Comparison of ENCODE assay signal across 14 cellular contexts in genomic region chr7:81534446-81534845, GRCh38.
DNase-seq lines count a peak whose midpoint lies in the region; ATAC-seq and TF ChIP-seq lines count a peak whose summit lies in the region.
"Had no signal": no experiment of that assay in that cellular context is flagged by ENCODE, and none has a peak within 500 bp of the region (broad histone marks: within the 10 kb centered on the region; RNA-seq: fewer than 3 reads in every experiment).

No MANE protein-coding gene starts in this region.

- BruUV-seq in A673 (replicated peaks; lab: Mats Ljungman, UMichigan) = no TSS peak

- no peak overlapping the region for H3K4me3 ChIP-seq in A673 (ENCODE audit: low read depth, low read length, poor library complexity, severe bottlenecking)
- H3K4me3 ChIP-seq: A549 had no signal

- intact Hi-C loops in A673 (cut with micrococcal nuclease; ENCODE audit: unreplicated experiment) = no loop called here

- H3K27me3 ChIP-seq in A673 (replicated peaks; ENCODE audit: insufficient read depth, low read depth, low read length, poor library complexity) = no peaks in the 10 kb centered on the region

- H3K4me1 ChIP-seq in A673 (ENCODE audit: insufficient read depth, low read length, poor library complexity, severe bottlenecking) = no peaks in the 10 kb centered on the region
- H3K4me1 ChIP-seq: A549, Caco-2 had no signal

- no peaks in the 10 kb centered on the region for H3K36me3 ChIP-seq in A673 (ENCODE audit: insufficient read depth, low read length, poor library complexity, severe bottlenecking)

- no peak overlapping the region for H3K27ac ChIP-seq in A673 (ENCODE audit: low read depth, low read length, poor library complexity, severe bottlenecking)
- H3K27ac ChIP-seq: A549 had no signal

- no peak for TF ChIP-seq CTCF in A673 (conservative IDR thresholded peaks at IDR 0.05; ENCODE audit: low read depth, low read length)

- no peaks in the 10 kb centered on the region for H3K9me3 ChIP-seq in A673 (ENCODE audit: low read depth, low read length, poor library complexity, severe bottlenecking)
- H3K9me3 ChIP-seq: A549, Caco-2 had no signal

- POLR2A ChIA-PET in A673 (lab: Charles Lee; ENCODE audit: low non-redundant PET) = no interaction called here

- ATAC-seq in HG02938 (IDR thresholded peaks at IDR 0.05; ENCODE audit: unreplicated experiment) (no peak), HG02798 (IDR thresholded peaks at IDR 0.05; ENCODE audit: poor library complexity, unreplicated experiment) (no peak)
- ATAC-seq: A549 had no signal

- DNase-seq in LHCN-M2 (ENCODE audit: low read depth) (peak; percentile 46), amniotic epithelial cell (ENCODE audit: low read depth) (peak; percentile 6), kidney tubule cell (ENCODE audit: low spot score) (peak; percentile 39), NCI-H1694 (lab: John Stamatoyannopoulos, UW) (no peak), A673 (ENCODE audit: low spot score) (no peak)
- DNase-seq: Caco-2; CD8-positive, alpha-beta memory T cell; DND-41; GOT3; H9; KG1 had no signal

- CTCF ChIA-PET in A673 (lab: Charles Lee) = no interaction called here

Comparison
In these comparisons a context has a peak if more than half of its experiments do, and no peak if none do; other contexts are left out.
1. DNase-seq: peak in LHCN-M2 (single experiment), amniotic epithelial cell (single experiment) and kidney tubule cell (single experiment); none in NCI-H1694 (single experiment) and A673 (single experiment).